ENCODE assay signal across 8 cellular contexts in the genomic region with DNA sequence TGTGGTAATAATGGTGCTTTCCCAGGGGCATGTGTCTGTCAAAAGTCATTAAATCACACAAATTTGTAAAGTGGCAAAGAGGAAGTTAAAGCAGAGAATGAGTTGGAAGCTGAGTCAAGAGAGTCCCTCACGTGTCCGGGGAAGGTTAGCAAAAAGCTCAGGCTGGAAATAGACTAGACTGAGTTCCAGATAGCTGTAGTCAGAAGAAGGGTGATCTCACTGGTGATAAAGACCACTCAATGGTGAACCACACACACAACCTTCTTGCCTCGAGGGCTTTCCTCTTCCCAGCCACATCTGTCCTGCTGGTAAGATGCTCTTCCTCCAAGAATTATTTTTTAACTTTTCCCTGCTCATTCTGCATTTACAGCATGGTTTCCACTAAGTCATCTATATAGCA. TPM values are rescaled to one million over a fixed set of nuclear protein-coding genes. Genes with fewer than 3 reads are reported as not detected.
"Had no signal": no experiment of that assay in that cellular context is flagged by ENCODE, and none has a peak within 500 bp of the region (broad histone marks: within the 10 kb centered on the region; RNA-seq: fewer than 3 reads in every experiment).

No MANE protein-coding gene starts in this region.

RNA-seq across cellular contexts. Expression of a gene that starts 20.0 kb away (rescaled TPM):
- total RNA-seq: activated CD8-positive, alpha-beta memory T cell treated with anti-CD3 and anti-CD28 coated beads for 36 hours; ascending aorta; dermis blood vessel endothelial cell; epithelial cell of proximal tubule; myocyte; osteocyte; smooth muscle cell; thoracic aorta had no signal
- polyA plus RNA-seq: smooth muscle cell had no signal
